22 cellular contexts compared by ENCODE assay signal in the genomic region with DNA sequence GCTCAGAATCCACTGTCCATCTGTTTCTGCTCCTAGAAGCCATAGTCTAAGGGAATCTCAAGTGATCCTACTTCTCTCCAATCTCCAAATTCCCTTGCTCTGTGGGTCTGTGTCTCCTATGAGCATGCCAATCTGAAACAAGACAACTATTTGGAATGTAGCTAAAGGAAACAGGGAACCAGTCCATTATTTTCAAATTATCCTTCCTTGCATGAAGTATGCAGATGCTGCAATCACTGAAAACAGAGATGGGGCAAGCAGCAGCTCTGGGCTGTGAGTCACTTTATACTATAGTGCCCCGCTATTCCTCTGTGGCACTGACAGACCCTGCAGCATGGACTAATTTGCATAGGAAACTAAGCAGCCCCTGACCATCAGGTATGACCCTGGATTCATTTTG.
"Had no signal": no experiment of that assay in that cellular context is flagged by ENCODE, and none has a peak within 500 bp of the region (broad histone marks: within the 10 kb centered on the region; RNA-seq: fewer than 3 reads in every experiment).

No MANE protein-coding gene starts in this region.

- H3K9me3 Mint-ChIP-seq: activated T-helper 17 cell treated with anti-CD3 and anti-CD28 coated beads, Interleukin-2, amount 50 U/mL, for 72 hours; central memory CD8-positive, alpha-beta T cell; immature natural killer cell; natural killer cell treated with Interleukin-12 subunit alpha and Interleukin-12 subunit beta and Interleukin-15 and Interleukin-18, amount 100 ng/mL, for 72 hours; stimulated activated effector memory CD8-positive, alpha-beta T cell treated with anti-CD3 and anti-CD28 coated beads, Interleukin-12 subunit alpha, Interleukin-12 subunit beta, amount 100 ng/mL, for 72 hours; stimulated activated naive CD8-positive, alpha-beta T cell treated with anti-CD3 and anti-CD28 coated beads, Interleukin-15, Interleukin-2, amounts not matched to agents 100 ng/mL and 50 ng/mL, for 24 hours had no signal

- H3K4me1 ChIP-seq: breast epithelium, lower lobe of right lung, right lobe of liver, tibial artery had no signal

- H3K4me1 Mint-ChIP-seq: activated T-helper 17 cell treated with anti-CD3 and anti-CD28 coated beads, Interleukin-2, amount 50 U/mL, for 72 hours; central memory CD8-positive, alpha-beta T cell; immature natural killer cell had no signal

- H3K27ac ChIP-seq: breast epithelium, lower lobe of right lung, right lobe of liver, tibial artery, VCaP had no signal

- H3K36me3 ChIP-seq: breast epithelium, lower lobe of right lung, right lobe of liver, tibial artery had no signal

- H3K27ac Mint-ChIP-seq: activated T-helper 17 cell treated with anti-CD3 and anti-CD28 coated beads, Interleukin-2, amount 50 U/mL, for 72 hours; immature natural killer cell; natural killer cell treated with Interleukin-12 subunit alpha and Interleukin-12 subunit beta and Interleukin-15 and Interleukin-18, amount 100 ng/mL, for 72 hours; stimulated activated effector memory CD8-positive, alpha-beta T cell treated with anti-CD3 and anti-CD28 coated beads, Interleukin-12 subunit alpha, Interleukin-12 subunit beta, amount 100 ng/mL, for 72 hours; stimulated activated naive CD8-positive, alpha-beta T cell treated with anti-CD3 and anti-CD28 coated beads, Interleukin-15, Interleukin-2, amounts not matched to agents 100 ng/mL and 50 ng/mL, for 24 hours had no signal

- H3K27me3 ChIP-seq: breast epithelium, right lobe of liver had no signal

- H3K36me3 Mint-ChIP-seq: immature natural killer cell; natural killer cell treated with Interleukin-12 subunit alpha and Interleukin-12 subunit beta and Interleukin-15 and Interleukin-18, amount 100 ng/mL, for 72 hours; stimulated activated effector memory CD8-positive, alpha-beta T cell treated with anti-CD3 and anti-CD28 coated beads, Interleukin-12 subunit alpha, Interleukin-12 subunit beta, amount 100 ng/mL, for 72 hours had no signal

- H3K4me3 ChIP-seq: breast epithelium, lower lobe of right lung, right lobe of liver, tibial artery had no signal

- DNase-seq: activated CD4-positive, alpha-beta T cell treated with anti-CD3 and anti-CD28 coated beads for 48 hours; activated CD4-positive, alpha-beta T cell treated with anti-CD3 and anti-CD28 coated beads, Interleukin-2, amount 50 U/mL, for 48 hours; activated CD8-positive, alpha-beta memory T cell treated with anti-CD3 and anti-CD28 coated beads for 24 hours; activated gamma-delta T cell treated with Interleukin-2 at 50 U/mL for 16 hours; activated naive CD4-positive, alpha-beta T cell treated with anti-CD3 and anti-CD28 coated beads, Interleukin-2, amount 50 U/mL, for 16 hours; dermis blood vessel endothelial cell; effector CD8-positive, alpha-beta T cell; immature natural killer cell; kidney; lower lobe of right lung; mesenchymal stem cell; right lobe of liver; small intestine; stimulated activated CD4-positive, alpha-beta T cell treated with anti-CD3 and anti-CD28 coated beads, Interleukin-4, amount 100 ng/mL, for 24 hours; tibial artery had no signal

- H3K4me3 Mint-ChIP-seq: activated T-helper 17 cell treated with anti-CD3 and anti-CD28 coated beads, Interleukin-2, amount 50 U/mL, for 72 hours; central memory CD8-positive, alpha-beta T cell; immature natural killer cell; natural killer cell treated with Interleukin-12 subunit alpha and Interleukin-12 subunit beta and Interleukin-15 and Interleukin-18, amount 100 ng/mL, for 72 hours; stimulated activated effector memory CD8-positive, alpha-beta T cell treated with anti-CD3 and anti-CD28 coated beads, Interleukin-12 subunit alpha, Interleukin-12 subunit beta, amount 100 ng/mL, for 72 hours; stimulated activated naive CD8-positive, alpha-beta T cell treated with anti-CD3 and anti-CD28 coated beads, Interleukin-15, Interleukin-2, amounts not matched to agents 100 ng/mL and 50 ng/mL, for 24 hours had no signal

- H3K9me3 ChIP-seq: breast epithelium, lower lobe of right lung, right lobe of liver, tibial artery had no signal
